ENCODE assay signal across 17 cellular contexts in genomic region chr12:52178443-52178842, GRCh38.
"Had no signal": no experiment of that assay in that cellular context is flagged by ENCODE, and none has a peak within 500 bp of the region (broad histone marks: within the 10 kb centered on the region; RNA-seq: fewer than 3 reads in every experiment).

No MANE protein-coding gene starts in this region.

- H3K36me3 Mint-ChIP-seq: activated CD4-positive, alpha-beta memory T cell treated with anti-CD3 and anti-CD28 coated beads for 36 hours; activated CD8-positive, alpha-beta memory T cell treated with anti-CD3 and anti-CD28 coated beads, Interleukin-2, amount 10 ng/mL, durations not matched to agents 7 days and 5 days; natural killer cell had no signal

- ATAC-seq: activated CD8-positive, alpha-beta memory T cell treated with anti-CD3 and anti-CD28 coated beads, Interleukin-2, amount 10 ng/mL, durations not matched to agents 7 days and 5 days; left lung; natural killer cell; right cardiac atrium had no signal

- H3K4me3 ChIP-seq: esophagus squamous epithelium, left lung, testis had no signal

- H3K27ac Mint-ChIP-seq: activated CD4-positive, alpha-beta memory T cell treated with anti-CD3 and anti-CD28 coated beads for 36 hours; activated CD8-positive, alpha-beta memory T cell treated with anti-CD3 and anti-CD28 coated beads, Interleukin-2, amount 10 ng/mL, durations not matched to agents 7 days and 5 days; activated T-cell treated with anti-CD3 and anti-CD28 coated beads, Interleukin-2, amount 50 U/mL, for 24 hours; natural killer cell; stimulated activated naive CD8-positive, alpha-beta T cell treated with anti-CD3 and anti-CD28 coated beads, Interleukin-15, Interleukin-2, amounts not matched to agents 100 ng/mL and 50 ng/mL, for 24 hours had no signal

- H3K9me3 Mint-ChIP-seq: activated CD4-positive, alpha-beta memory T cell treated with anti-CD3 and anti-CD28 coated beads for 36 hours; activated T-cell treated with anti-CD3 and anti-CD28 coated beads, Interleukin-2, amount 50 U/mL, for 24 hours; natural killer cell; stimulated activated naive CD8-positive, alpha-beta T cell treated with anti-CD3 and anti-CD28 coated beads, Interleukin-15, Interleukin-2, amounts not matched to agents 100 ng/mL and 50 ng/mL, for 24 hours had no signal

- H3K36me3 ChIP-seq: left lung had no signal

- DNase-seq: activated CD4-positive, alpha-beta memory T cell treated with anti-CD3 and anti-CD28 coated beads for 36 hours; activated CD8-positive, alpha-beta memory T cell treated with anti-CD3 and anti-CD28 coated beads, Interleukin-2, amount 10 ng/mL, durations not matched to agents 7 days and 5 days; activated naive CD4-positive, alpha-beta T cell treated with anti-CD3 and anti-CD28 coated beads, Interleukin-2, amount 50 U/mL, for 16 hours; activated T-cell treated with anti-CD3 and anti-CD28 coated beads, Interleukin-2, amount 50 U/mL, for 24 hours; caudate nucleus; esophagus squamous epithelium; hippocampal formation; natural killer cell; nucleus accumbens; small intestine; stimulated activated CD4-positive, alpha-beta T cell treated with anti-CD3 and anti-CD28 coated beads, Interleukin-4, amount 100 ng/mL, for 24 hours; T-helper 1 cell; T1000; testis had no signal

- H3K27me3 ChIP-seq: esophagus squamous epithelium, left lung, testis had no signal

- H3K9me3 ChIP-seq: esophagus squamous epithelium, left lung, testis had no signal

- H3K4me1 Mint-ChIP-seq: natural killer cell had no signal

- H3K4me3 Mint-ChIP-seq: activated CD4-positive, alpha-beta memory T cell treated with anti-CD3 and anti-CD28 coated beads for 36 hours; activated CD8-positive, alpha-beta memory T cell treated with anti-CD3 and anti-CD28 coated beads, Interleukin-2, amount 10 ng/mL, durations not matched to agents 7 days and 5 days; activated T-cell treated with anti-CD3 and anti-CD28 coated beads, Interleukin-2, amount 50 U/mL, for 24 hours; natural killer cell; stimulated activated naive CD8-positive, alpha-beta T cell treated with anti-CD3 and anti-CD28 coated beads, Interleukin-15, Interleukin-2, amounts not matched to agents 100 ng/mL and 50 ng/mL, for 24 hours had no signal

- H3K27ac ChIP-seq: left lung, testis had no signal
